Comparison of ENCODE assay signal across 11 cellular contexts in genomic region chr3:103968751-103969150, GRCh38.
DNase-seq lines count a peak whose midpoint lies in the region; ATAC-seq, FAIRE-seq and TF ChIP-seq lines count a peak whose summit lies in the region.
"Had no signal": no experiment of that assay in that cellular context is flagged by ENCODE, and none has a peak within 500 bp of the region (broad histone marks: within the 10 kb centered on the region; RNA-seq: fewer than 3 reads in every experiment).

No MANE protein-coding gene starts in this region.

- intact Hi-C loops in Right ventricle myocardium superior (cut with DNase I): no loop called here

- no peak for TF ChIP-seq CTCF in endothelial cell (IDR thresholded peaks at IDR 0.05; ENCODE audit: unreplicated experiment)

- H3K4me1 Mint-ChIP-seq in endothelial cell (ENCODE audit: unreplicated experiment): no peaks in the 10 kb centered on the region
- H3K4me1 Mint-ChIP-seq: immature natural killer cell had no signal

- ATAC-seq in GM19455 (IDR thresholded peaks at IDR 0.05; ENCODE audit: unreplicated experiment) (peak; percentile 63), HG02885 (IDR thresholded peaks at IDR 0.05; ENCODE audit: poor library complexity, unreplicated experiment) (peak; percentile 63), HG03565 (IDR thresholded peaks at IDR 0.05; ENCODE audit: unreplicated experiment) (peak; percentile 70), Right ventricle myocardium superior (ENCODE audit: poor library complexity) (no peak)

- H3K36me3 Mint-ChIP-seq in endothelial cell (ENCODE audit: low read depth, unreplicated experiment): no peaks in the 10 kb centered on the region
- H3K36me3 Mint-ChIP-seq: immature natural killer cell had no signal

- H3K27ac Mint-ChIP-seq in endothelial cell (ENCODE audit: unreplicated experiment): no peak overlapping the region
- H3K27ac Mint-ChIP-seq: immature natural killer cell had no signal

- FAIRE-seq in GM18507 (lab: Jason Lieb, UNC): peak; percentile 73

- DNase-seq in GM18507 (ENCODE audit: extremely low spot score, insufficient read length, low read depth) (no peak), Right ventricle myocardium superior (no peak), endothelial cell (ENCODE audit: low spot score) (no peak)
- no peak for DNase-seq in activated naive CD4-positive, alpha-beta T cell treated with anti-CD3 and anti-CD28 coated beads, Interleukin-2, amount 50 U/mL, for 16 hours
- no peak for DNase-seq in activated naive CD4-positive, alpha-beta T cell treated with Interleukin-2 at 50 U/mL for 16 hours
- DNase-seq: immature natural killer cell; NCI-H1092 treated with DMSO at 0.1 percent for 48 hours; stimulated activated CD4-positive, alpha-beta T cell treated with anti-CD3 and anti-CD28 coated beads, Interleukin-1b, Interleukin-23, amount 100 ng/mL, for 48 hours had no signal

- no peaks in the 10 kb centered on the region for H3K9me3 Mint-ChIP-seq in endothelial cell (ENCODE audit: unreplicated experiment)

- no peak overlapping the region for H3K4me3 Mint-ChIP-seq in endothelial cell (ENCODE audit: unreplicated experiment)
- H3K4me3 Mint-ChIP-seq: immature natural killer cell had no signal

- H3K27me3 Mint-ChIP-seq in endothelial cell (ENCODE audit: unreplicated experiment): no peaks in the 10 kb centered on the region
